Comparison of ENCODE assay signal across 33 cellular contexts in genomic region chr12:93032748-93033147, GRCh38.
DNase-seq lines count a peak whose midpoint lies in the region; ATAC-seq and TF ChIP-seq lines count a peak whose summit lies in the region.
"Had no signal": no experiment of that assay in that cellular context is flagged by ENCODE, and none has a peak within 500 bp of the region (broad histone marks: within the 10 kb centered on the region; RNA-seq: fewer than 3 reads in every experiment).

No MANE protein-coding gene starts in this region.

- H3K4me2 ChIP-seq in BLaER1 = 0 out of 2 replicates have a peak overlapping the region, but pooled peaks have one; percentile 36

- no peaks in the 10 kb centered on the region for H3K27me3 ChIP-seq in BLaER1
- no peaks in the 10 kb centered on the region for H3K27me3 ChIP-seq in right atrium auricular region
- H3K27me3 ChIP-seq: heart left ventricle, Peyer's patch had no signal

- TF ChIP-seq CTCF in VCaP (conservative IDR thresholded peaks at IDR 0.05) = no peak
- TF ChIP-seq CTCF in fibroblast of villous mesenchyme (IDR thresholded peaks at IDR 0.05; ENCODE audit: insufficient read depth, low read depth, low read length) = no peak
- no peak for TF ChIP-seq CTCF in right atrium auricular region (IDR thresholded peaks at IDR 0.05)

- H3K9ac ChIP-seq in BLaER1 = no peak overlapping the region

- peak; percentile 6 for DNase-seq in EH (ENCODE audit: low read depth)
- peak; percentile 21 for DNase-seq in fibroblast of villous mesenchyme (ENCODE audit: low read depth)
- no peak for DNase-seq in right atrium auricular region (ENCODE audit: low spot score)
- no peak for DNase-seq in middle frontal gyrus (ENCODE audit: extremely low spot score, low spot score)
- DNase-seq in HK-2 (ENCODE audit: unreplicated experiment) = no peak
- DNase-seq: activated CD4-positive, alpha-beta T cell treated with anti-CD3 and anti-CD28 coated beads for 48 hours; anterior cingulate cortex; CD8-positive, alpha-beta T cell; effector CD8-positive, alpha-beta T cell; heart left ventricle; kidney; midbrain; naive thymus-derived CD8-positive, alpha-beta T cell; NCI-H1105; NCI-H187 treated with DMSO at 0.1 percent for 48 hours; NCI-H2227 treated with DMSO at 0.1 percent for 48 hours; NCI-H526 treated with DMSO at 0.1 percent for 48 hours; nucleus accumbens; Peyer's patch; psoas muscle; SHP77 treated with DMSO at 0.1 percent for 48 hours; substantia nigra; SW 1271; T-helper 9 cell; trophoblast cell; WERI-Rb-1 had no signal

- H3K36me3 ChIP-seq in BLaER1 (no peaks in the 10 kb centered on the region), right atrium auricular region (no peaks in the 10 kb centered on the region)
- H3K36me3 ChIP-seq: HAP-1, heart left ventricle, Peyer's patch, WERI-Rb-1 had no signal

- no peak for ATAC-seq in GM19395 (IDR thresholded peaks at IDR 0.05; ENCODE audit: unreplicated experiment)
- ATAC-seq: activated T-helper 17 cell treated with anti-CD3 and anti-CD28 coated beads, Interleukin-2, amount 50 U/mL, for 72 hours; CD8-positive, alpha-beta T cell; heart left ventricle; naive thymus-derived CD8-positive, alpha-beta T cell; psoas muscle; stimulated activated effector memory CD8-positive, alpha-beta T cell treated with anti-CD3 and anti-CD28 coated beads, Interleukin-12 subunit alpha, Interleukin-12 subunit beta, amount 100 ng/mL, for 72 hours had no signal

- H3K27ac ChIP-seq in BLaER1 = no peak overlapping the region
- H3K27ac ChIP-seq in VCaP = peak overlapping the region; percentile 29; the same call in 1 of the 2 replicates
- no peak overlapping the region for H3K27ac ChIP-seq in right atrium auricular region
- H3K27ac ChIP-seq: epithelial cell of prostate, Peyer's patch, psoas muscle, WERI-Rb-1 had no signal

- H3K4me1 ChIP-seq in BLaER1 = peaks cover 8% of the 10 kb centered on the region
- H3K4me1 ChIP-seq in right atrium auricular region = peaks cover 0 to 14% of the 10 kb centered on the region in 2 donors
- H3K4me1 ChIP-seq: HAP-1, Peyer's patch, psoas muscle had no signal

- H3K9me3 ChIP-seq in BLaER1 = no peaks in the 10 kb centered on the region
- H3K9me3 ChIP-seq in right atrium auricular region = no peaks in the 10 kb centered on the region
- H3K9me3 ChIP-seq: HAP-1, heart left ventricle, Peyer's patch, psoas muscle had no signal

- no peaks in the 10 kb centered on the region for H4K20me1 ChIP-seq in BLaER1

- H3K4me3 ChIP-seq in BLaER1 (no peak overlapping the region), fibroblast of villous mesenchyme (ENCODE audit: low read depth, low read length) (no peak overlapping the region), right atrium auricular region (no peak overlapping the region)
- H3K4me3 ChIP-seq: HAP-1, heart left ventricle, Peyer's patch, psoas muscle had no signal

Comparison
In these comparisons a context has a peak if more than half of its experiments do, and no peak if none do; other contexts are left out.
1. DNase-seq: peak in EH (single experiment) and fibroblast of villous mesenchyme (single experiment); none in right atrium auricular region (single experiment), middle frontal gyrus (single experiment) and HK-2 (single experiment).